In the genomic region with DNA sequence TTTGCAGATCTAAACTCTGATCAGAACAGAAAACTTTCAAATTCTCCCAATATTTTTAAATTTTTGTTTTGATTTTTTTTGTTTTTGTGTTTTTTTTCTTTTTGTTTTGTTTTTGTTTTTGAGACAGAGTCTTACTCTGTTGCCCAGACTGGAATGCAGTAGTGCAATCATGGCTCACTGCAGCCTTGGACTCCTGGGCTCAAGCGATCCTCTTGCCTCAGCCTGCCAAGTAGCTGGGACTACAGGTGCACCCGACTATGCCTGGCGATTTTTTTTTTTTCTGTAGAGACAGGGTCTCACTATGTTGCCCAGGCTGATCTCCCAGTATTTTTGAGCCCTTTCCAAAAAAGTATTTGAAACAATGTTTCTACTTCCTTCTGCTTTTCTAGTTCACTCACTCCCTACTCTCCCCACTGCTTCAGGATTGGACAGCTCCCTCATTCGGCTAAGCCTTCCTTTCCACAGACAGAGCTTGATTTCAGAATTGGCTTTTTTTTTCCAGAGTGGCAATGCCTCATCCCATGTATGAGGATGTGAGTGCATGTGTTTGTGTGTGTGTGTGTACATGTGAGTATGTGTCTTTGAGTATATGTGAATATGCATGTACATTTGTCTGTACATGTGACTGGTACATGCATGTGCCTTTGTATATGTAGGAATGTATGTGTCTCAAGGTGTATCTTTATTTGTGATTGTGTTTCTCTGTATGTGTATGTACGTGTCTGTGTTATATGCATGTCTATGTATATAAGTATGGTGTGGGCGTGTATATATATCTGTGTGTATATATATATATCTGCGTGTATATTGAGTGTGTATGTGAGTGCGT, we compare ENCODE assay signal across 21 cellular contexts. TPM values are rescaled to one million over a fixed set of nuclear protein-coding genes. Genes with fewer than 3 reads are reported as not detected.
DNase-seq lines count a peak whose midpoint lies in the region; ATAC-seq and TF ChIP-seq lines count a peak whose summit lies in the region.
"Had no signal": no experiment of that assay in that cellular context is flagged by ENCODE, and none has a peak within 500 bp of the region (broad histone marks: within the 10 kb centered on the region; RNA-seq: fewer than 3 reads in every experiment).

No MANE protein-coding gene starts in this region.

- H3K4me3 ChIP-seq in A673 (ENCODE audit: low read depth, low read length, poor library complexity, severe bottlenecking): no peak overlapping the region
- no peak overlapping the region for H3K4me3 ChIP-seq in GM23338
- no peak overlapping the region for H3K4me3 ChIP-seq in fibroblast of villous mesenchyme (ENCODE audit: low read depth, low read length)
- no peak overlapping the region for H3K4me3 ChIP-seq in esophagus squamous epithelium
- H3K4me3 ChIP-seq: Peyer's patch, suprapubic skin had no signal

- CTCF ChIA-PET in A673 (lab: Charles Lee): interaction anchor here (1.0 kb wide), 2 partner anchors 11 to 54 kb away, joined by 3 to 6 read pairs; no protein-coding TSS in a partner anchor

- peaks cover 32% of the 10 kb centered on the region for H3K27me3 Mint-ChIP-seq in GM23338 (ENCODE audit: insufficient read depth, low read depth, poor library complexity)

- no peaks in the 10 kb centered on the region for H4K20me1 ChIP-seq in GM23338 (replicated peaks; ENCODE audit: insufficient read depth)

- no peak overlapping the region for H3K4me3 Mint-ChIP-seq in GM23338
- H3K4me3 Mint-ChIP-seq: activated B cell treated with CpG ODN at 0.5 μM for 24 hours; activated naive CD8-positive, alpha-beta T cell treated with anti-CD3 and anti-CD28 coated beads for 36 hours; endodermal cell had no signal

- H3K27ac ChIP-seq in A673 (ENCODE audit: low read depth, low read length, poor library complexity, severe bottlenecking) (no peak overlapping the region), GM23338 (ENCODE audit: low read depth) (no peak overlapping the region), esophagus squamous epithelium (no peak overlapping the region)
- H3K27ac ChIP-seq: Peyer's patch, suprapubic skin had no signal

- ATAC-seq in GM23338 (no peak), SK-N-SH treated with all-trans-retinoic acid at 6 μM for 48 hours (peak; percentile 80)
- ATAC-seq: left lobe of liver had no signal

- H3K9me2 ChIP-seq in GM23338 (ENCODE audit: insufficient read depth): no peaks in the 10 kb centered on the region

- intact Hi-C loops in A673 (cut with micrococcal nuclease; ENCODE audit: unreplicated experiment) (no loop called here), esophagus squamous epithelium (cut with DNase I) (no loop called here)

- H2AFZ ChIP-seq in GM23338: no peak overlapping the region

- no peak for TF ChIP-seq POLR2A in esophagus squamous epithelium (IDR thresholded peaks at IDR 0.05)

- POLR2A ChIA-PET in A673 (lab: Charles Lee; ENCODE audit: low non-redundant PET): no interaction called here

- H3K9me3 ChIP-seq in A673 (ENCODE audit: low read depth, low read length, poor library complexity, severe bottlenecking) (no peaks in the 10 kb centered on the region), esophagus squamous epithelium (no peaks in the 10 kb centered on the region)
- H3K9me3 ChIP-seq: Caco-2, Peyer's patch, suprapubic skin had no signal

- H3F3A ChIP-seq in GM23338 (replicated peaks; ENCODE audit: low read depth): peaks cover 5% of the 10 kb centered on the region; the same call in 1 of the 2 replicates

- H3K4me2 ChIP-seq in GM23338: no peak overlapping the region

- no peaks in the 10 kb centered on the region for H3K36me3 ChIP-seq in A673 (ENCODE audit: insufficient read depth, low read length, poor library complexity, severe bottlenecking)
- H3K36me3 ChIP-seq in GM23338 (ENCODE audit: insufficient read depth): no peaks in the 10 kb centered on the region
- H3K36me3 ChIP-seq in esophagus squamous epithelium: no peaks in the 10 kb centered on the region
- H3K36me3 ChIP-seq: Peyer's patch, suprapubic skin had no signal

- H3K79me2 ChIP-seq in GM23338 (replicated peaks; ENCODE audit: insufficient read depth): no peaks in the 10 kb centered on the region

- no peaks in the 10 kb centered on the region for H3K36me3 Mint-ChIP-seq in GM23338 (ENCODE audit: low read depth)
- H3K36me3 Mint-ChIP-seq: activated naive CD8-positive, alpha-beta T cell treated with anti-CD3 and anti-CD28 coated beads for 36 hours had no signal

- DNase-seq in A673 (ENCODE audit: low spot score) (peak; percentile 23), GM23338 (ENCODE audit: low spot score) (no peak), fibroblast of villous mesenchyme (ENCODE audit: low read depth) (peak; percentile 12), HT-29 (ENCODE audit: low spot score) (no peak), GM19238 (ENCODE audit: insufficient read length, low spot score) (no peak), T-helper 9 cell (no peak), esophagus squamous epithelium (lab: John Stamatoyannopoulos, UW) (no peak)
- DNase-seq: activated B cell treated with CpG ODN at 0.5 μM for 24 hours; activated naive CD8-positive, alpha-beta T cell treated with anti-CD3 and anti-CD28 coated beads for 36 hours; Caco-2; central memory CD4-positive, alpha-beta T cell; endodermal cell; NCI-H1105 treated with DMSO at 0.1 percent for 48 hours; NCI-H2107; NCI-H526 treated with DMSO at 0.1 percent for 48 hours; stimulated activated CD4-positive, alpha-beta T cell treated with anti-CD3 and anti-CD28 coated beads, Interleukin-2, amount 100 ng/mL, for 48 hours had no signal

- no TSS peak for BruUV-seq in A673 (replicated peaks; lab: Mats Ljungman, UMichigan)

- no peak overlapping the region for H3K27ac Mint-ChIP-seq in GM23338
- H3K27ac Mint-ChIP-seq: activated B cell treated with CpG ODN at 0.5 μM for 24 hours; activated naive CD8-positive, alpha-beta T cell treated with anti-CD3 and anti-CD28 coated beads for 36 hours; endodermal cell had no signal

- peaks cover 72% of the 10 kb centered on the region for H3K4me1 Mint-ChIP-seq in GM23338
- H3K4me1 Mint-ChIP-seq: activated B cell treated with CpG ODN at 0.5 μM for 24 hours had no signal

- TF ChIP-seq CTCF in A673 (conservative IDR thresholded peaks at IDR 0.05; ENCODE audit: low read depth, low read length): no peak
- no peak for TF ChIP-seq CTCF in GM23338 (conservative IDR thresholded peaks at IDR 0.05; ENCODE audit: low read depth in 2 of 2)
- TF ChIP-seq CTCF in fibroblast of villous mesenchyme (IDR thresholded peaks at IDR 0.05; ENCODE audit: insufficient read depth, low read depth, low read length): no peak
- TF ChIP-seq CTCF in esophagus squamous epithelium (IDR thresholded peaks at IDR 0.05): no peak

- peaks cover 58% of the 10 kb centered on the region for H3K27me3 ChIP-seq in A673 (replicated peaks; ENCODE audit: insufficient read depth, low read depth, low read length, poor library complexity)
- peaks cover 18% of the 10 kb centered on the region for H3K27me3 ChIP-seq in GM23338 (ENCODE audit: insufficient read depth)
- peaks cover 0 to 89% (median 26%) of the 10 kb centered on the region in 4 donors for H3K27me3 ChIP-seq in esophagus squamous epithelium

- H3K4me1 ChIP-seq in A673 (ENCODE audit: insufficient read depth, low read length, poor library complexity, severe bottlenecking) (no peaks in the 10 kb centered on the region), GM23338 (ENCODE audit: insufficient read depth) (peaks cover 52% of the 10 kb centered on the region), esophagus squamous epithelium (peaks cover 0 to 2% (median 0%) of the 10 kb centered on the region in 3 donors)
- H3K4me1 ChIP-seq: Caco-2, suprapubic skin had no signal

- 56 to 59% methylated on average over 8 of the region's 8 CpGs for WGBS in esophagus squamous epithelium, 2 donors

- H3K9me3 Mint-ChIP-seq in GM23338: no peaks in the 10 kb centered on the region
- H3K9me3 Mint-ChIP-seq: activated B cell treated with CpG ODN at 0.5 μM for 24 hours; activated naive CD8-positive, alpha-beta T cell treated with anti-CD3 and anti-CD28 coated beads for 36 hours; endodermal cell had no signal

TF ChIP-seq in GM23338, 12 proteins besides CTCF, POLR2A, EP300 and RAD21 (continues in another document):
- TF ChIP-seq POLR2AphosphoS5 (IDR thresholded peaks at IDR 0.05; ENCODE audit: low read depth): no peak
- TF ChIP-seq CREB1 (CRISPR knock-in tag; IDR thresholded peaks at IDR 0.05; ENCODE audit: low read depth): no peak
- TF ChIP-seq EZH2 (IDR thresholded peaks at IDR 0.05; ENCODE audit: low read depth, unreplicated experiment): no peak
- TF ChIP-seq NANOG (IDR thresholded peaks at IDR 0.05; ENCODE audit: borderline replicate concordance): no peak
- no peak for TF ChIP-seq STAT1 (IDR thresholded peaks at IDR 0.05; ENCODE audit: unreplicated experiment)

TF ChIP-seq in SK-N-SH treated with all-trans-retinoic acid at 6 μM for 48 hours, 23 proteins besides CTCF, POLR2A, EP300 and RAD21:
- TF ChIP-seq ZFP30 (CRISPR knock-in tag; IDR thresholded peaks at IDR 0.05): no peak
- TF ChIP-seq, protein P1, sequence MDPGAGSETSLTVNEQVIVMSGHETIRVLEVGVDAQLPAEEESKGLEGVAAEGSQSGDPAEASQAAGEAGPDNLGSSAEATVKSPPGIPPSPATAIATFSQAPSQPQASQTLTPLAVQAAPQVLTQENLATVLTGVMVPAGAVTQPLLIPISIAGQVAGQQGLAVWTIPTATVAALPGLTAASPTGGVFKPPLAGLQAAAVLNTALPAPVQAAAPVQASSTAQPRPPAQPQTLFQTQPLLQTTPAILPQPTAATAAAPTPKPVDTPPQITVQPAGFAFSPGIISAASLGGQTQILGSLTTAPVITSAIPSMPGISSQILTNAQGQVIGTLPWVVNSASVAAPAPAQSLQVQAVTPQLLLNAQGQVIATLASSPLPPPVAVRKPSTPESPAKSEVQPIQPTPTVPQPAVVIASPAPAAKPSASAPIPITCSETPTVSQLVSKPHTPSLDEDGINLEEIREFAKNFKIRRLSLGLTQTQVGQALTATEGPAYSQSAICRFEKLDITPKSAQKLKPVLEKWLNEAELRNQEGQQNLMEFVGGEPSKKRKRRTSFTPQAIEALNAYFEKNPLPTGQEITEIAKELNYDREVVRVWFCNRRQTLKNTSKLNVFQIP (CRISPR knock-in tag; IDR thresholded peaks at IDR 0.05; ENCODE audit: borderline replicate concordance, low read depth): no peak
- no peak for TF ChIP-seq TOX (CRISPR knock-in tag; IDR thresholded peaks at IDR 0.05; ENCODE audit: borderline replicate concordance)
- TF ChIP-seq OSR1 (CRISPR knock-in tag; IDR thresholded peaks at IDR 0.05): no peak
- TF ChIP-seq RARB (CRISPR knock-in tag; IDR thresholded peaks at IDR 0.05): no peak

RNA-seq across cellular contexts. Expression of a gene that starts 11.9 kb away (rescaled TPM):
- total RNA-seq in A673 (2021) (0.07 TPM in 1 of 2 replicates, not detected in the other), fibroblast of villous mesenchyme (0.32 and 0.86 TPM in 2 replicates), esophagus squamous epithelium (under 1 TPM in 2 of 4 donors, not detected in 2; 0.18 to 0.38 TPM)
- 2.5 and 2.9 TPM in 2 replicates for total RNA-seq in GM23338 (2014; rRNA removed; shearing (Covaris generic))
- 1.2 and 1.4 TPM in 2 replicates for polyA plus RNA-seq in GM23338 (2016; fragmentation: Nextera tagmentation; extraction: Ambion mirVana)
- total RNA-seq in HT-29 (2014; rRNA removed; shearing (Covaris generic)): 0.28 and 1.9 TPM in 2 replicates
- total RNA-seq: activated B cell treated with CpG ODN at 0.5 μM for 24 hours; activated naive CD8-positive, alpha-beta T cell treated with anti-CD3 and anti-CD28 coated beads for 36 hours; endodermal cell; frontal cortex had no signal

Comparison
In these comparisons a context has a peak if more than half of its experiments do, and no peak if none do; other contexts are left out.
1. DNase-seq: peak in A673 (single experiment) and fibroblast of villous mesenchyme (single experiment); none in GM23338 (single experiment), HT-29 (single experiment), GM19238 (single experiment), T-helper 9 cell (single experiment) and esophagus squamous epithelium (single experiment).